8 cellular contexts compared by ENCODE assay signal in the genomic region with DNA sequence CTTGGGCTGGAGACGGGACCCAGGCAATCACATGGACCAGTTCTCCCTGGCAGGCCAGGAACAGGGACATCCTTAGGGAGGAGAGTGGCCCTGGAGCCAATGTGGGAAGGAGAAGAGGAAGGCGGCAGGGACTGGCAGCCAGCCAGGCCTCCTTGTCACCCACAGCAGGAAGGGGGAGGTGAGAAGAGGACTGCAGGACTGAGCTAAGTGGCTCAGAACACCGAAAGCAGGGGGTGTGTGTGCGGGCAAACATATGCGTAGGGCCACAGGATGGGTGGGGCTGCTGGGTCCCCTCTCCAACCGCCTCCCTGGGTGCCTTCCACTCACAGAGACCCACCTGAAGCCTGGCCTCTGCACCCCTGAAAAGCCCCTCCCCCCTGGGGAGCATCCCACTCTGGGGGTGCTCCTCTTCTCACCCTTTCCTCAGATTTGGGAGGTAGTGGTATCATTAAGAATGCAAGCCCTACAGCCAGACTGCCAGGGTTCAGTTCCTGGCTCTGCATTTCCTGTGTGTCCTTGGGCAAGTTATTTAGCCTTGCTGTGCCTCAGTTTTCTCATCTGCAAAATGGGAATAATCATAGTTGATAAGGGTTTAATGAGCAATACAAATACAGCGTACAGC. TPM values are rescaled to one million over a fixed set of nuclear protein-coding genes. Genes with fewer than 3 reads are reported as not detected.
A peak's percentile ranks its signal among the peaks of the same experiment; 100 is the strongest.
DNase-seq lines count a peak whose midpoint lies in the region; ATAC-seq, FAIRE-seq and TF ChIP-seq lines count a peak whose summit lies in the region.

No MANE protein-coding gene starts in this region.

- H3K27ac Mint-ChIP-seq in activated T-cell treated with anti-CD3 and anti-CD28 coated beads, Interleukin-2, amount 50 U/mL, for 72 hours, result no peak overlapping the region

- H3K4me1 ChIP-seq in right lobe of liver (no peaks in the 10 kb centered on the region), upper lobe of left lung (peaks cover 31 to 63% (median 44%) of the 10 kb centered on the region in 4 donors)

- no peaks in the 10 kb centered on the region for H3K36me3 Mint-ChIP-seq in activated T-cell treated with anti-CD3 and anti-CD28 coated beads, Interleukin-2, amount 50 U/mL, for 72 hours (ENCODE audit: insufficient read depth in 2 of 2)

- peaks cover 53% of the 10 kb centered on the region for H3K4me1 Mint-ChIP-seq in activated T-cell treated with anti-CD3 and anti-CD28 coated beads, Interleukin-2, amount 50 U/mL, for 72 hours (ENCODE audit: low read depth)

- whole genome bisulfite sequencing in right lobe of liver (ENCODE audit: insufficient coverage, low coverage, low lambda C conversion rate, missing lambda C conversion rate), result 78% methylated on average over 2 of the region's 7 CpGs
- WGBS in upper lobe of left lung, 2 donors, result 28 to 35% methylated on average over 6 to 7 of the region's 7 CpGs

- H3K27ac ChIP-seq in right lobe of liver (no peak overlapping the region), upper lobe of left lung (peak overlapping the region in 3 of 4 donors; percentile 1 to 66 (median 50))

- TF ChIP-seq POLR2A in GM12891 (IDR thresholded peaks at IDR 0.05; ENCODE audit: low read depth, low read length) (no peak), right lobe of liver (IDR thresholded peaks at IDR 0.05) (no peak), upper lobe of left lung (IDR thresholded peaks at IDR 0.05) (no peak)

- intact Hi-C loops in right lobe of liver (cut with DNase I), result loop anchor here in 1 of 2 donors (10.0 kb wide), 1 partner anchor 52 kb away; the partner anchor contains the start of gene PPP1R1B

- no peaks in the 10 kb centered on the region for H3K27me3 Mint-ChIP-seq in activated T-cell treated with anti-CD3 and anti-CD28 coated beads, Interleukin-2, amount 50 U/mL, for 72 hours (ENCODE audit: low read depth)

- H3K36me3 ChIP-seq in right lobe of liver, result no peaks in the 10 kb centered on the region
- H3K36me3 ChIP-seq in upper lobe of left lung, result peaks cover 0 to 12% (median 0%) of the 10 kb centered on the region in 4 donors
- no peaks in the 10 kb centered on the region for H3K36me3 ChIP-seq in MG63

- TF ChIP-seq EP300 in upper lobe of left lung (IDR thresholded peaks at IDR 0.05), result peak in 1 of 4 donors; percentile 18

- ATAC-seq in activated T-cell treated with anti-CD3 and anti-CD28 coated beads, Interleukin-2, amount 50 U/mL, for 72 hours (replicated peaks in 1 of 2), result peak; percentile 48 to 55
- ATAC-seq in right lobe of liver (peak; percentile 7 to 32 (median 18)), upper lobe of left lung (ENCODE audit: low FRiP score in 2 of 2) (peak; percentile 12 to 52), GM19023 (IDR thresholded peaks at IDR 0.05; ENCODE audit: unreplicated experiment) (no peak), HG02870 (IDR thresholded peaks at IDR 0.05; ENCODE audit: unreplicated experiment) (no peak)

- H3K27me3 ChIP-seq in right lobe of liver, result no peaks in the 10 kb centered on the region
- H3K27me3 ChIP-seq in upper lobe of left lung, result no peaks in the 10 kb centered on the region
- no peaks in the 10 kb centered on the region for H3K27me3 ChIP-seq in MG63

- TF ChIP-seq CTCF in right lobe of liver (IDR thresholded peaks at IDR 0.05) (no peak), upper lobe of left lung (IDR thresholded peaks at IDR 0.05) (no peak)

- H3K9me3 ChIP-seq in right lobe of liver (no peaks in the 10 kb centered on the region), upper lobe of left lung (no peaks in the 10 kb centered on the region), MG63 (no peaks in the 10 kb centered on the region)

- peak; percentile 86 for FAIRE-seq in GM12891 (lab: Jason Lieb, UNC)

- H3K4me3 Mint-ChIP-seq in activated T-cell treated with anti-CD3 and anti-CD28 coated beads, Interleukin-2, amount 50 U/mL, for 72 hours, result peak overlapping the region; percentile 1 to 38

- peak; percentile 47 for DNase-seq in GM12891 (ENCODE audit: insufficient read length, low spot score)
- DNase-seq in NCI-H1436 treated with DMSO at 0.1 percent for 48 hours (lab: John Stamatoyannopoulos, UW), result peak; percentile 75
- peak; percentile 36 to 46 for DNase-seq in activated T-cell treated with anti-CD3 and anti-CD28 coated beads, Interleukin-2, amount 50 U/mL, for 72 hours
- peak in 1 of 3 donors; percentile 59 for DNase-seq in right lobe of liver
- peak; percentile 86 to 91 for DNase-seq in upper lobe of left lung
- DNase-seq in MG63, result no peak

- H3K4me3 ChIP-seq in right lobe of liver (no peak overlapping the region), upper lobe of left lung (no peak overlapping the region), MG63 (no peak overlapping the region)

- H3K9me3 Mint-ChIP-seq in activated T-cell treated with anti-CD3 and anti-CD28 coated beads, Interleukin-2, amount 50 U/mL, for 72 hours, result no peaks in the 10 kb centered on the region

TF ChIP-seq in GM12891, 5 proteins besides CTCF, POLR2A, EP300 and RAD21:
- TF ChIP-seq TAF1 (IDR thresholded peaks at IDR 0.05; ENCODE audit: low read depth, low read length), result no peak
- no peak for TF ChIP-seq PAX5 (IDR thresholded peaks at IDR 0.05; ENCODE audit: insufficient read depth, low read length, severe bottlenecking)
- TF ChIP-seq SPI1 (IDR thresholded peaks at IDR 0.05; ENCODE audit: low read depth, low read length), result no peak
- TF ChIP-seq POLR2AphosphoS5 (IDR thresholded peaks at IDR 0.05; ENCODE audit: low read depth, low read length), result no peak
- no peak for TF ChIP-seq POU2F2 (IDR thresholded peaks at IDR 0.05; ENCODE audit: low read depth, low read length)

RNA-seq across cellular contexts. Expression of gene PNMT, which starts 8.1 kb away (rescaled TPM):
- polyA plus RNA-seq in GM12891 (2012; ENCODE audit: low read depth, missing spikeins), result not detected
- total RNA-seq in activated T-cell treated with anti-CD3 and anti-CD28 coated beads, Interleukin-2, amount 50 U/mL, for 72 hours, result under 1 TPM; 0.41 to 0.67 TPM
- total RNA-seq in right lobe of liver (under 1 TPM in 2 of 6 experiments, not detected in 4; 0.37 TPM), upper lobe of left lung (10 to 100 TPM in 3 of 6 donors, 1 to 10 TPM in 3; 3.1 to 21.3 (median 7.0) TPM)
- not detected in 2 replicates for total RNA-seq in MG63 (2014; rRNA removed; shearing (Covaris generic); ENCODE audit: low replicate concordance)

RNA-seq across cellular contexts. Expression of gene TCAP, which starts 11.2 kb away (rescaled TPM):
- 0.53 TPM for polyA plus RNA-seq in GM12891 (2012; ENCODE audit: low read depth, missing spikeins)
- 1 to 10 TPM; 1.4 to 1.5 TPM for total RNA-seq in activated T-cell treated with anti-CD3 and anti-CD28 coated beads, Interleukin-2, amount 50 U/mL, for 72 hours
- 1 to 10 TPM in 4 of 6 experiments, under 1 TPM in 2; 0.49 to 4.3 (median 1.1) TPM for total RNA-seq in right lobe of liver
- total RNA-seq in upper lobe of left lung, result 1 to 10 TPM in 5 of 6 donors, under 1 TPM in 1; 0.39 to 4.2 (median 2.5) TPM
- 0.07 TPM in 1 of 2 replicates, not detected in the other for total RNA-seq in MG63 (2014; rRNA removed; shearing (Covaris generic); ENCODE audit: low replicate concordance)

RNA-seq across cellular contexts. Expression of gene PGAP3, which starts 11.5 kb away (rescaled TPM):
- 6.9 TPM for polyA plus RNA-seq in GM12891 (2012; ENCODE audit: low read depth, missing spikeins)
- total RNA-seq in activated T-cell treated with anti-CD3 and anti-CD28 coated beads, Interleukin-2, amount 50 U/mL, for 72 hours, result 10 to 100 TPM in 1 of 2 donors, 1 to 10 TPM in 1; 8.5 to 12.8 TPM
- 10 to 100 TPM in 5 of 6 experiments, 1 to 10 TPM in 1; 9.7 to 25.7 (median 18.3) TPM for total RNA-seq in right lobe of liver
- 10 to 100 TPM; 15.2 to 64.0 (median 27.9) TPM for total RNA-seq in upper lobe of left lung
- total RNA-seq in MG63 (2014; rRNA removed; shearing (Covaris generic); ENCODE audit: low replicate concordance), result 9.5 and 29.2 TPM in 2 replicates

RNA-seq across cellular contexts. Expression of gene ERBB2, which starts 23.6 kb away (rescaled TPM):
- 2.8 TPM for polyA plus RNA-seq in GM12891 (2012; ENCODE audit: low read depth, missing spikeins)
- 10 to 100 TPM in 1 of 2 donors, 1 to 10 TPM in 1; 8.2 to 12.1 TPM for total RNA-seq in activated T-cell treated with anti-CD3 and anti-CD28 coated beads, Interleukin-2, amount 50 U/mL, for 72 hours
- total RNA-seq in right lobe of liver (10 to 100 TPM in 5 of 6 experiments, 1 to 10 TPM in 1; 8.9 to 40.4 (median 26.2) TPM), upper lobe of left lung (100 to 1,000 TPM in 4 of 6 donors, 10 to 100 TPM in 2; 88.6 to 126 (median 112) TPM)
- 19.8 and 30.8 TPM in 2 replicates for total RNA-seq in MG63 (2014; rRNA removed; shearing (Covaris generic); ENCODE audit: low replicate concordance)

RNA-seq across cellular contexts. Expression of gene STARD3, which starts 39.4 kb away (rescaled TPM):
- polyA plus RNA-seq in GM12891 (2012; ENCODE audit: low read depth, missing spikeins), result 28.1 TPM
- total RNA-seq in activated T-cell treated with anti-CD3 and anti-CD28 coated beads, Interleukin-2, amount 50 U/mL, for 72 hours, result 10 to 100 TPM; 63.5 to 65.1 TPM
- total RNA-seq in right lobe of liver (10 to 100 TPM; 24.3 to 49.8 (median 28.0) TPM), upper lobe of left lung (100 to 1,000 TPM in 2 of 6 donors, 10 to 100 TPM in 4; 27.5 to 315 (median 84.1) TPM)
- total RNA-seq in MG63 (2014; rRNA removed; shearing (Covaris generic); ENCODE audit: low replicate concordance), result 55.2 and 61.8 TPM in 2 replicates

Comparison
In these comparisons a context has a peak if more than half of its experiments do, and no peak if none do; other contexts are left out.
1. ATAC-seq: peak in activated T-cell treated with anti-CD3 and anti-CD28 coated beads, Interleukin-2, amount 50 U/mL, for 72 hours (2 of 2), right lobe of liver (4 of 4) and upper lobe of left lung (2 of 2); none in GM19023 (single experiment) and HG02870 (single experiment).
2. H3K27ac ChIP-seq: peak in upper lobe of left lung (3 of 4); none in right lobe of liver (0 of 3).